In the genomic region with DNA sequence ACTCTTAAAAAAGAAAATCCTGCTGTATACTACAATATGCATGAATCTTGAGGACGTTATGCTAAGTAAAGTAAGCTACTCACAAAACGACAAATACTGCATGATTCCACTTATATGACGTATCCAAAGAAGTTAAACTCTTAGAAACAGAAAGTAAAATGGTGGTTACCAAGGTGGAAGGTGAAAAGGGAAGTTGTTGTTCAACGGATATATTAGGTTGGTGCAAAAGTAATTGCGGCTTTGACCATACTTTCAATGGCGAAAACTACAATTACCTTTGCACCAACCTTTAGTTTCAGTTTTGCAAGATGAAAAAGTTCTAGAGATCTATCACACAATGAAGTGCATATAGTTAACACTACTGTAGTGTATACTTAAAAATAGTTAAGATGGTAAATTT, we compare ENCODE assay signal across 21 cellular contexts.
DNase-seq lines count a peak whose midpoint lies in the region; ATAC-seq and TF ChIP-seq lines count a peak whose summit lies in the region.
"Had no signal": no experiment of that assay in that cellular context is flagged by ENCODE, and none has a peak within 500 bp of the region (broad histone marks: within the 10 kb centered on the region; RNA-seq: fewer than 3 reads in every experiment).

No MANE protein-coding gene starts in this region.

- intact Hi-C loops in dendritic cell treated with granulocyte-macrophage colony-stimulating factor and Interleukin-4, amounts not matched to agents 40 ng/mL and 50 ng/mL, for 4 days (cut with micrococcal nuclease), result loop anchor here (10.0 kb wide), 1 partner anchor 71 kb away; no protein-coding TSS in a partner anchor

- H3K9me3 Mint-ChIP-seq in dendritic cell treated with granulocyte-macrophage colony-stimulating factor and Interleukin-4, amounts not matched to agents 40 ng/mL and 50 ng/mL, for 4 days, result peaks cover 9% of the 10 kb centered on the region
- H3K9me3 Mint-ChIP-seq: CD8-positive, alpha-beta memory T cell; GM23338 had no signal

- H3K27ac Mint-ChIP-seq in dendritic cell treated with granulocyte-macrophage colony-stimulating factor and Interleukin-4, amounts not matched to agents 40 ng/mL and 50 ng/mL, for 4 days, result peak overlapping the region; percentile 85
- H3K27ac Mint-ChIP-seq: CD4-positive, alpha-beta T cell; CD8-positive, alpha-beta memory T cell; GM23338; H9 had no signal

- peaks cover 21% of the 10 kb centered on the region for H3K36me3 Mint-ChIP-seq in dendritic cell treated with granulocyte-macrophage colony-stimulating factor and Interleukin-4, amounts not matched to agents 40 ng/mL and 50 ng/mL, for 4 days (ENCODE audit: low read depth)

- peak; percentile 21 for DNase-seq in NOMO-1 treated with DMSO at 0.1 percent for 48 hours (lab: John Stamatoyannopoulos, UW; ENCODE audit: unreplicated experiment)
- DNase-seq in NOMO-1 treated with dmso at 0.1 percent for 144 hours (lab: John Stamatoyannopoulos, UW; ENCODE audit: unreplicated experiment), result no peak
- peak; percentile 21 for DNase-seq in GM12865 (ENCODE audit: low read depth)
- DNase-seq in NCI-H2196 treated with DMSO at 0.1 percent for 48 hours (lab: John Stamatoyannopoulos, UW; ENCODE audit: unreplicated experiment), result no peak
- DNase-seq in GM20000 (ENCODE audit: low spot score), result no peak
- DNase-seq: 8988T; ACHN; AML-193; C1 segment of cervical spinal cord; CD4-positive, alpha-beta T cell; CD8-positive, alpha-beta memory T cell; DMS 273 treated with DMSO at 0.1 percent for 48 hours; DMS79; EL; GDM1; H9 had no signal

- TF ChIP-seq CTCF in GM12865 (IDR thresholded peaks at IDR 0.05; ENCODE audit: insufficient read depth, low read depth, low read length, missing control alignments) (no peak), GM20000 (IDR thresholded peaks at IDR 0.05; ENCODE audit: extremely low read depth, missing control alignments) (no peak)

- H3K27me3 Mint-ChIP-seq in dendritic cell treated with granulocyte-macrophage colony-stimulating factor and Interleukin-4, amounts not matched to agents 40 ng/mL and 50 ng/mL, for 4 days, result no peaks in the 10 kb centered on the region
- H3K27me3 Mint-ChIP-seq: CD4-positive, alpha-beta T cell; CD8-positive, alpha-beta memory T cell had no signal

- no peak overlapping the region for H3K4me3 Mint-ChIP-seq in dendritic cell treated with granulocyte-macrophage colony-stimulating factor and Interleukin-4, amounts not matched to agents 40 ng/mL and 50 ng/mL, for 4 days
- H3K4me3 Mint-ChIP-seq: CD4-positive, alpha-beta T cell; CD8-positive, alpha-beta memory T cell; GM23338; H9 had no signal

- H3K4me1 Mint-ChIP-seq in dendritic cell treated with granulocyte-macrophage colony-stimulating factor and Interleukin-4, amounts not matched to agents 40 ng/mL and 50 ng/mL, for 4 days (ENCODE audit: low read depth), result peaks cover 75% of the 10 kb centered on the region

- no peak overlapping the region for H3K4me3 ChIP-seq in GM12865 (ENCODE audit: low read depth, low read length)
- H3K4me3 ChIP-seq: A549, GM23338 had no signal

- ATAC-seq in GM19452 (IDR thresholded peaks at IDR 0.05; ENCODE audit: unreplicated experiment), result no peak
- ATAC-seq: A549, GM23338, HCT116 had no signal

Comparison
In these comparisons a context has a peak if more than half of its experiments do, and no peak if none do; other contexts are left out.
1. DNase-seq: peak in NOMO-1 treated with DMSO at 0.1 percent for 48 hours (single experiment) and GM12865 (single experiment); none in NOMO-1 treated with dmso at 0.1 percent for 144 hours (single experiment), NCI-H2196 treated with DMSO at 0.1 percent for 48 hours (single experiment) and GM20000 (single experiment).